ENCODE assay signal across 10 cellular contexts in the genomic region with DNA sequence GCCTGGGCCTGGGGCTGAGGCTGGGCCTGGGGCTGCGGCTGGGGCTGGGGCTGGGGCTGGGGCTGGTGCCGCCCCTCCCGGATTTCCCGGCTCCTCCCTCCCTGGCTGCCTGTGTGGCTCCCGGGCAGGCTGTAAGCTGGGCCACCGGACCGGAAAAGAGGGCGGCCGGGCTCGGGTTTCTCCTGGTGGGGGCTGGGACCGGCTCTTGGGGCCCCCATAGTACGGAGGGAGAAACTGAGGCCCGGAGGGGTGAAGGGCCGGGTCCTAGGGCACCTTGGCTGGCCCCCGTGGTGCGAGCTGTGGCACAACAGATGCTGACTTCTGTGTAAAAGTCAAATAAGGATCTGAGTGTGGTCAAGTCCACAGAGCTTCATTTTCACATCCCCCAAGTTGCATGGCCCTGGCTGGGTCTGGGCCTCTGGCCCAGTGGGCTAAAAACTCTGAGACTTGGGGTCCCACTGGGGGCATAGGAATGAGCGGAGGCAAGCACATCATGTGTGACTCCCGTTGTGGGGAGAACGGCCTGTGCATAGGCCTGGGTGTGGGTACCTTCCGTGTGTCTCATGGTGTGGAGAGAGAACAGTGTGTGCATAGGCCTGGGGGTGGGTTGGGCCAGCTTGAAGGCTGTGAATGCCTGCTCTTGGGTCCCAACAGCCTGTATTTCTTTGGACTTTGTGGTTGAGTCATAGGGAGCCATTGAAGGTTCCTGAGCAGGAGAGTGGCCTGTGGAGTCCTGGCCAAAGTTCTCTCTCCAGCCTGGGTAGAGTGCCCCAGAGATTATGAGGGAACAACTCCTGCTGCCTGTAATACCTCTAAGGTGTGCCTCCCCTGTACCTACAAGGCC.
DNase-seq lines count a peak whose midpoint lies in the region; ATAC-seq and TF ChIP-seq lines count a peak whose summit lies in the region.
"Had no signal": no experiment of that assay in that cellular context is flagged by ENCODE, and none has a peak within 500 bp of the region (broad histone marks: within the 10 kb centered on the region; RNA-seq: fewer than 3 reads in every experiment).

No MANE protein-coding gene starts in this region.

- POLR2A ChIA-PET in naive thymus-derived CD8-positive, alpha-beta T cell (lab: Charles Lee): no interaction called here

- ATAC-seq in naive thymus-derived CD8-positive, alpha-beta T cell: peak in 1 of 2 donors; percentile 9

- H3K27ac Mint-ChIP-seq in HFFc6: peak overlapping the region; percentile 85
- H3K27ac Mint-ChIP-seq in naive thymus-derived CD8-positive, alpha-beta T cell: no peak overlapping the region
- H3K27ac Mint-ChIP-seq in T-helper 2 cell treated with Interferon-gamma antibody and Interleukin-4, amounts not matched to agents 5 μg/mL and 100 μg/mL, for 36 hours: no peak overlapping the region

- H3K36me3 Mint-ChIP-seq in HFFc6 (ENCODE audit: low read depth): no peaks in the 10 kb centered on the region
- H3K36me3 Mint-ChIP-seq in naive thymus-derived CD8-positive, alpha-beta T cell: no peaks in the 10 kb centered on the region
- no peaks in the 10 kb centered on the region for H3K36me3 Mint-ChIP-seq in T-helper 2 cell treated with Interferon-gamma antibody and Interleukin-4, amounts not matched to agents 5 μg/mL and 100 μg/mL, for 36 hours (ENCODE audit: low read depth)

- H3K4me3 Mint-ChIP-seq in HFFc6: peak overlapping the region; percentile 60
- peak overlapping the region in 8 of 10 donors; percentile 36 to 71 (median 54) for H3K4me3 Mint-ChIP-seq in naive thymus-derived CD8-positive, alpha-beta T cell
- no peak overlapping the region for H3K4me3 Mint-ChIP-seq in T-helper 2 cell treated with Interferon-gamma antibody and Interleukin-4, amounts not matched to agents 5 μg/mL and 100 μg/mL, for 36 hours

- no peak overlapping the region for H3K27ac ChIP-seq in dorsolateral prefrontal cortex

- intact Hi-C loops in dorsolateral prefrontal cortex (cut with DNase I): no loop called here

- no peaks in the 10 kb centered on the region for H3K27me3 Mint-ChIP-seq in HFFc6 (ENCODE audit: insufficient read depth)
- peaks cover 7 to 46% (median 21%) of the 10 kb centered on the region in 5 donors for H3K27me3 Mint-ChIP-seq in naive thymus-derived CD8-positive, alpha-beta T cell
- peaks cover 17% of the 10 kb centered on the region for H3K27me3 Mint-ChIP-seq in T-helper 2 cell treated with Interferon-gamma antibody and Interleukin-4, amounts not matched to agents 5 μg/mL and 100 μg/mL, for 36 hours (ENCODE audit: low read depth)

- TF ChIP-seq CTCF in AG10803 (conservative IDR thresholded peaks at IDR 0.05; ENCODE audit: low read length) (no peak), HFFc6 (IDR thresholded peaks at IDR 0.05) (no peak), dorsolateral prefrontal cortex (IDR thresholded peaks at IDR 0.05 in 54 of 56, conservative IDR thresholded peaks at IDR 0.05 in 2 of 56; ENCODE audit: low read depth in 1 of 56, partially characterized antibody in 56 of 56) (no peak)

- peaks cover 0 to 24% (median 7%) of the 10 kb centered on the region in 45 donors for H3K27me3 ChIP-seq in dorsolateral prefrontal cortex

- H3K4me1 Mint-ChIP-seq in HFFc6 (ENCODE audit: low read depth): peaks cover 46% of the 10 kb centered on the region
- H3K4me1 Mint-ChIP-seq in naive thymus-derived CD8-positive, alpha-beta T cell: peaks cover 0 to 8% (median 6%) of the 10 kb centered on the region in 4 donors
- H3K4me1 Mint-ChIP-seq in T-helper 2 cell treated with Interferon-gamma antibody and Interleukin-4, amounts not matched to agents 5 μg/mL and 100 μg/mL, for 36 hours (ENCODE audit: low read depth): no peaks in the 10 kb centered on the region

- DNase-seq in AG10803 (ENCODE audit: low read depth) (no peak), HFFc6 (no peak), dorsolateral prefrontal cortex (no peak), NCI-H446 (lab: John Stamatoyannopoulos, UW) (no peak), ecto neural progenitor cell (ENCODE audit: low spot score) (no peak)
- DNase-seq in naive thymus-derived CD8-positive, alpha-beta T cell: no peak
- DNase-seq in stimulated activated CD4-positive, alpha-beta T cell treated with anti-CD3 and anti-CD28 coated beads, Interleukin-4, amount 100 ng/mL, for 4 hours: no peak
- DNase-seq in T-helper 2 cell treated with Interferon-gamma antibody and Interleukin-4, amounts not matched to agents 5 μg/mL and 100 μg/mL, for 36 hours (ENCODE audit: low spot score): no peak
- DNase-seq: DMS79 treated with DMSO at 0.1 percent for 48 hours; stimulated activated naive CD4-positive, alpha-beta T cell had no signal

- no peaks in the 10 kb centered on the region for H3K9me3 Mint-ChIP-seq in HFFc6
- H3K9me3 Mint-ChIP-seq in naive thymus-derived CD8-positive, alpha-beta T cell: no peaks in the 10 kb centered on the region
- H3K9me3 Mint-ChIP-seq in T-helper 2 cell treated with Interferon-gamma antibody and Interleukin-4, amounts not matched to agents 5 μg/mL and 100 μg/mL, for 36 hours: no peaks in the 10 kb centered on the region

- H3K4me3 ChIP-seq in AG10803 (ENCODE audit: low read length) (peak overlapping the region; percentile 10), dorsolateral prefrontal cortex (peak overlapping the region in 34 of 59 donors; percentile 10 to 57 (median 39))
